Comparison of ENCODE assay signal across 13 cellular contexts in genomic region chr2:75157435-75157834, GRCh38. TPM values are rescaled to one million over a fixed set of nuclear protein-coding genes. Genes with fewer than 3 reads are reported as not detected.
A peak's percentile ranks its signal among the peaks of the same experiment; 100 is the strongest.
DNase-seq lines count a peak whose midpoint lies in the region; ATAC-seq and TF ChIP-seq lines count a peak whose summit lies in the region.
"Had no signal": no experiment of that assay in that cellular context is flagged by ENCODE, and none has a peak within 500 bp of the region (broad histone marks: within the 10 kb centered on the region; RNA-seq: fewer than 3 reads in every experiment).

No MANE protein-coding gene starts in this region.

- no peak overlapping the region for H3K4me2 ChIP-seq in DND-41 (ENCODE audit: insufficient read depth, low read length)

- H3K27ac ChIP-seq in DND-41 (ENCODE audit: low read length) (no peak overlapping the region), VCaP (no peak overlapping the region), Peyer's patch (no peak overlapping the region)
- H3K27ac ChIP-seq: upper lobe of left lung had no signal

- no peak overlapping the region for H2AFZ ChIP-seq in DND-41 (ENCODE audit: low read depth, low read length)

- TF ChIP-seq CTCF in DND-41 (IDR thresholded peaks at IDR 0.05; ENCODE audit: borderline replicate concordance, extremely low read depth, low read length, poor library complexity, severe bottlenecking) (peak; percentile 46), VCaP (conservative IDR thresholded peaks at IDR 0.05) (peak; percentile 75), Peyer's patch (IDR thresholded peaks at IDR 0.05) (no peak)

- H3K4me1 ChIP-seq in DND-41 (ENCODE audit: insufficient read depth, low read length) (no peaks in the 10 kb centered on the region), Peyer's patch (no peaks in the 10 kb centered on the region)

- DNase-seq in DND-41 (no peak), HT1080 (ENCODE audit: low read depth) (peak; percentile 32), iPS-NIHi11 (ENCODE audit: low spot score) (peak; percentile 14), C1 segment of cervical spinal cord (lab: John Stamatoyannopoulos, UW) (no peak), Peyer's patch (no peak)
- DNase-seq in activated CD8-positive, alpha-beta memory T cell treated with anti-CD3 and anti-CD28 coated beads, Interleukin-2, amount 10 ng/mL, durations not matched to agents 7 days and 5 days: no peak
- DNase-seq: activated CD8-positive, alpha-beta memory T cell treated with anti-CD3 and anti-CD28 coated beads, Interleukin-2, amount 50 U/mL, for 4 hours; NCI-H2029; upper lobe of left lung had no signal

- CTCF ChIA-PET in activated CD8-positive, alpha-beta memory T cell treated with anti-CD3 and anti-CD28 coated beads, Interleukin-2, amount 10 ng/mL, durations not matched to agents 7 days and 5 days (lab: Charles Lee): no interaction called here

- TF ChIP-seq POLR2A in Peyer's patch (IDR thresholded peaks at IDR 0.05): no peak

- no peak overlapping the region for H3K4me3 Mint-ChIP-seq in activated CD8-positive, alpha-beta memory T cell treated with anti-CD3 and anti-CD28 coated beads, Interleukin-2, amount 10 ng/mL, durations not matched to agents 7 days and 5 days

- H3K27me3 Mint-ChIP-seq in activated CD8-positive, alpha-beta memory T cell treated with anti-CD3 and anti-CD28 coated beads, Interleukin-2, amount 10 ng/mL, durations not matched to agents 7 days and 5 days: peaks cover 20% of the 10 kb centered on the region

- no peaks in the 10 kb centered on the region for H3K79me2 ChIP-seq in DND-41 (ENCODE audit: insufficient read depth, low read length)

- H3K27me3 ChIP-seq in DND-41 (ENCODE audit: insufficient read depth, low read length, poor library complexity) (no peaks in the 10 kb centered on the region), Peyer's patch (no peaks in the 10 kb centered on the region)
- H3K27me3 ChIP-seq: upper lobe of left lung had no signal

- H3K36me3 Mint-ChIP-seq in activated CD8-positive, alpha-beta memory T cell treated with anti-CD3 and anti-CD28 coated beads, Interleukin-2, amount 10 ng/mL, durations not matched to agents 7 days and 5 days: no peaks in the 10 kb centered on the region

- H3K9me3 ChIP-seq in DND-41 (ENCODE audit: insufficient read depth, low read length, severe bottlenecking): no peaks in the 10 kb centered on the region
- H3K9me3 ChIP-seq in Peyer's patch: no peaks in the 10 kb centered on the region
- H3K9me3 ChIP-seq: upper lobe of left lung had no signal

- H3K36me3 ChIP-seq in DND-41 (ENCODE audit: insufficient read depth, low read length) (no peaks in the 10 kb centered on the region), Peyer's patch (no peaks in the 10 kb centered on the region)
- H3K36me3 ChIP-seq: upper lobe of left lung had no signal

- H3K9ac ChIP-seq in DND-41 (ENCODE audit: low read depth, low read length): no peak overlapping the region

- no peak overlapping the region for H3K27ac Mint-ChIP-seq in activated CD8-positive, alpha-beta memory T cell treated with anti-CD3 and anti-CD28 coated beads, Interleukin-2, amount 10 ng/mL, durations not matched to agents 7 days and 5 days

- ATAC-seq in DND-41 (ENCODE audit: insufficient read depth, low read depth): no peak
- no peak for ATAC-seq in activated CD8-positive, alpha-beta memory T cell treated with anti-CD3 and anti-CD28 coated beads, Interleukin-2, amount 10 ng/mL, durations not matched to agents 7 days and 5 days
- no peak for ATAC-seq in GM19397 (IDR thresholded peaks at IDR 0.05; ENCODE audit: unreplicated experiment)

- no peaks in the 10 kb centered on the region for H3K9me3 Mint-ChIP-seq in activated CD8-positive, alpha-beta memory T cell treated with anti-CD3 and anti-CD28 coated beads, Interleukin-2, amount 10 ng/mL, durations not matched to agents 7 days and 5 days (ENCODE audit: low read depth)

- H4K20me1 ChIP-seq in DND-41 (ENCODE audit: insufficient read depth, low read length): no peaks in the 10 kb centered on the region

- no peaks in the 10 kb centered on the region for H3K4me1 Mint-ChIP-seq in activated CD8-positive, alpha-beta memory T cell treated with anti-CD3 and anti-CD28 coated beads, Interleukin-2, amount 10 ng/mL, durations not matched to agents 7 days and 5 days

- H3K4me3 ChIP-seq in DND-41 (ENCODE audit: low read depth in 1 of 2, low read length in 2 of 2) (no peak overlapping the region), Peyer's patch (no peak overlapping the region)
- H3K4me3 ChIP-seq: upper lobe of left lung had no signal

RNA-seq across cellular contexts. Expression of gene TACR1, which starts 41.9 kb away (rescaled TPM):
- not detected in 2 replicates for total RNA-seq in HT1080 (2014; rRNA removed; shearing (Covaris generic))
- not detected in 2 replicates for polyA plus RNA-seq in HT1080 (2015; cell fraction: cytosol; rRNA removed)
- polyA plus RNA-seq in HT1080 (2015; cell fraction: nucleus; rRNA removed): not detected in 2 replicates
- total RNA-seq in activated CD8-positive, alpha-beta memory T cell treated with anti-CD3 and anti-CD28 coated beads, Interleukin-2, amount 10 ng/mL, durations not matched to agents 7 days and 5 days: not detected
- 1 to 10 TPM in 2 of 4 donors, not detected in 2; 1.1 to 5.6 TPM for total RNA-seq in Peyer's patch
- total RNA-seq: G401, pulmonary artery endothelial cell had no signal

Comparison
In these comparisons a context has a peak if more than half of its experiments do, and no peak if none do; other contexts are left out.
1. DNase-seq: peak in HT1080 (single experiment) and iPS-NIHi11 (single experiment); none in DND-41 (single experiment), C1 segment of cervical spinal cord (0 of 14), activated CD8-positive, alpha-beta memory T cell treated with anti-CD3 and anti-CD28 coated beads, Interleukin-2, amount 10 ng/mL, durations not matched to agents 7 days and 5 days (single experiment) and Peyer's patch (0 of 3).
2. CTCF ChIP-seq: peak in DND-41 (single experiment) and VCaP (single experiment); none in Peyer's patch (0 of 6).